35 cellular contexts compared by ENCODE assay signal in genomic region chr4:186400676-186401075, GRCh38.
DNase-seq lines count a peak whose midpoint lies in the region; ATAC-seq, FAIRE-seq and TF ChIP-seq lines count a peak whose summit lies in the region.
"Had no signal": no experiment of that assay in that cellular context is flagged by ENCODE, and none has a peak within 500 bp of the region (broad histone marks: within the 10 kb centered on the region; RNA-seq: fewer than 3 reads in every experiment).

No MANE protein-coding gene starts in this region.

- FAIRE-seq in D721Med (lab: Jason Lieb, UNC): no peak
- FAIRE-seq: A204.1 had no signal

- intact Hi-C loops in A673 (cut with micrococcal nuclease; ENCODE audit: unreplicated experiment) (no loop called here), mucosa of descending colon (cut with DNase I, micrococcal nuclease) (no loop called here)
- intact Hi-C loops in naive thymus-derived CD4-positive, alpha-beta T cell (cut with micrococcal nuclease): no loop called here

- CTCF ChIA-PET in A673 (lab: Charles Lee): no interaction called here
- CTCF ChIA-PET in naive thymus-derived CD4-positive, alpha-beta T cell (lab: Charles Lee): no interaction called here

- no peaks in the 10 kb centered on the region for H3K4me1 Mint-ChIP-seq in naive thymus-derived CD4-positive, alpha-beta T cell
- H3K4me1 Mint-ChIP-seq: activated CD4-positive, alpha-beta T cell treated with anti-CD3 and anti-CD28 coated beads, Interleukin-2, amount 10 ng/mL, durations not matched to agents 7 days and 5 days; brain; CD4-positive, alpha-beta memory T cell had no signal

- no peaks in the 10 kb centered on the region for H3K4me1 ChIP-seq in A673 (ENCODE audit: insufficient read depth, low read length, poor library complexity, severe bottlenecking)
- no peaks in the 10 kb centered on the region for H3K4me1 ChIP-seq in mucosa of descending colon (ENCODE audit: low read depth)
- no peaks in the 10 kb centered on the region for H3K4me1 ChIP-seq in naive thymus-derived CD4-positive, alpha-beta T cell (ENCODE audit: control insufficient read depth in 2 of 2, insufficient read depth in 2 of 2, low read length in 2 of 2)
- H3K4me1 ChIP-seq: psoas muscle, vagina had no signal

- H3K4me3 Mint-ChIP-seq in naive thymus-derived CD4-positive, alpha-beta T cell: no peak overlapping the region
- H3K4me3 Mint-ChIP-seq: activated CD4-positive, alpha-beta T cell treated with anti-CD3 and anti-CD28 coated beads, Interleukin-2, amount 10 ng/mL, durations not matched to agents 7 days and 5 days; activated T-cell treated with anti-CD3 and anti-CD28 coated beads, Interleukin-2, amount 50 U/mL, for 4 hours; brain; CD4-positive, alpha-beta memory T cell; stimulated activated naive CD8-positive, alpha-beta T cell treated with anti-CD3 and anti-CD28 coated beads, Interleukin-15, Interleukin-2, amounts not matched to agents 100 ng/mL and 50 ng/mL, for 24 hours had no signal

- DNase-seq in A673 (ENCODE audit: low spot score) (peak; percentile 54), LHCN-M2 (ENCODE audit: low read depth) (peak; percentile 8), cardiac fibroblast (ENCODE audit: low read depth in 2 of 2) (peak; percentile 31 to 55), mucosa of descending colon (peak in 1 of 3 donors; percentile 30), GM20000 (ENCODE audit: low spot score) (no peak), D721Med (ENCODE audit: insufficient read length, low spot score) (no peak), superior temporal gyrus (ENCODE audit: extremely low spot score) (no peak)
- no peak for DNase-seq in naive thymus-derived CD4-positive, alpha-beta T cell
- DNase-seq: activated CD4-positive, alpha-beta T cell treated with anti-CD3 and anti-CD28 coated beads, Interleukin-2, amount 10 ng/mL, durations not matched to agents 7 days and 5 days; activated gamma-delta T cell treated with Interleukin-2 at 50 U/mL for 16 hours; activated T-cell treated with anti-CD3 and anti-CD28 coated beads, Interleukin-2, amount 50 U/mL, for 4 hours; AML-193; CD4-positive, alpha-beta memory T cell; colonic mucosa; DMS153; effector memory CD4-positive, alpha-beta T cell; foreskin melanocyte; GDM1; HCEC 1CT; Kasumi-1; mesenchymal stem cell; NCI-H1048; NCI-H1694 treated with DMSO at 0.1 percent for 48 hours; NCI-H2171; NCI-H524 treated with DMSO at 0.1 percent for 48 hours; PC-3; psoas muscle; SHP77 had no signal

- H3K36me3 Mint-ChIP-seq in naive thymus-derived CD4-positive, alpha-beta T cell: no peaks in the 10 kb centered on the region
- H3K36me3 Mint-ChIP-seq: brain; CD4-positive, alpha-beta memory T cell had no signal

- H3K4me3 ChIP-seq in A673 (ENCODE audit: low read depth, low read length, poor library complexity, severe bottlenecking): no peak overlapping the region
- no peak overlapping the region for H3K4me3 ChIP-seq in cardiac fibroblast (replicated peaks in 1 of 2; ENCODE audit: low read depth in 2 of 2, low read length in 2 of 2)
- H3K4me3 ChIP-seq in mucosa of descending colon: no peak overlapping the region
- no peak overlapping the region for H3K4me3 ChIP-seq in naive thymus-derived CD4-positive, alpha-beta T cell (ENCODE audit: low read length)
- H3K4me3 ChIP-seq: colonic mucosa, psoas muscle, vagina had no signal

- POLR2A ChIA-PET in A673 (lab: Charles Lee; ENCODE audit: low non-redundant PET): no interaction called here
- POLR2A ChIA-PET in naive thymus-derived CD4-positive, alpha-beta T cell (lab: Charles Lee): no interaction called here

- H3K9me3 ChIP-seq in A673 (ENCODE audit: low read depth, low read length, poor library complexity, severe bottlenecking) (no peaks in the 10 kb centered on the region), mucosa of descending colon (no peaks in the 10 kb centered on the region)
- no peaks in the 10 kb centered on the region for H3K9me3 ChIP-seq in naive thymus-derived CD4-positive, alpha-beta T cell (ENCODE audit: control insufficient read depth in 2 of 3, low read length in 3 of 3)
- H3K9me3 ChIP-seq: colonic mucosa, neutrophil, vagina had no signal

- no peaks in the 10 kb centered on the region for H3K27me3 ChIP-seq in A673 (replicated peaks; ENCODE audit: insufficient read depth, low read depth, low read length, poor library complexity)
- no peaks in the 10 kb centered on the region for H3K27me3 ChIP-seq in naive thymus-derived CD4-positive, alpha-beta T cell (ENCODE audit: control insufficient read depth in 2 of 2, insufficient read depth in 2 of 2, low read length in 2 of 2)
- H3K27me3 ChIP-seq: colonic mucosa, neutrophil, vagina had no signal

- H3K9me3 Mint-ChIP-seq in naive thymus-derived CD4-positive, alpha-beta T cell: peaks cover 0 to 3% (median 0%) of the 10 kb centered on the region in 11 donors
- H3K9me3 Mint-ChIP-seq: activated T-cell treated with anti-CD3 and anti-CD28 coated beads, Interleukin-2, amount 50 U/mL, for 4 hours; stimulated activated naive CD8-positive, alpha-beta T cell treated with anti-CD3 and anti-CD28 coated beads, Interleukin-15, Interleukin-2, amounts not matched to agents 100 ng/mL and 50 ng/mL, for 24 hours had no signal

- no peak overlapping the region for H3K27ac ChIP-seq in A673 (ENCODE audit: low read depth, low read length, poor library complexity, severe bottlenecking)
- H3K27ac ChIP-seq in naive thymus-derived CD4-positive, alpha-beta T cell (ENCODE audit: low read depth, low read length): no peak overlapping the region
- H3K27ac ChIP-seq: colonic mucosa, neutrophil, psoas muscle, vagina, VCaP had no signal

- ATAC-seq in mucosa of descending colon: peak; percentile 80
- ATAC-seq in naive thymus-derived CD4-positive, alpha-beta T cell: no peak
- ATAC-seq: activated T-cell treated with anti-CD3 and anti-CD28 coated beads, Interleukin-2, amount 50 U/mL, for 4 hours; left lobe of liver; PC-3; psoas muscle had no signal

- no TSS peak for BruUV-seq in A673 (replicated peaks; lab: Mats Ljungman, UMichigan)

- H3K36me3 ChIP-seq in A673 (ENCODE audit: insufficient read depth, low read length, poor library complexity, severe bottlenecking) (no peaks in the 10 kb centered on the region), mucosa of descending colon (ENCODE audit: low read depth) (no peaks in the 10 kb centered on the region)
- H3K36me3 ChIP-seq in naive thymus-derived CD4-positive, alpha-beta T cell (ENCODE audit: control insufficient read depth in 2 of 3, insufficient read depth in 3 of 3, low read length in 3 of 3): no peaks in the 10 kb centered on the region
- H3K36me3 ChIP-seq: colonic mucosa, neutrophil, vagina had no signal

- peaks cover 0 to 2% (median 0%) of the 10 kb centered on the region in 5 donors for H3K27me3 Mint-ChIP-seq in naive thymus-derived CD4-positive, alpha-beta T cell
- H3K27me3 Mint-ChIP-seq: activated CD4-positive, alpha-beta T cell treated with anti-CD3 and anti-CD28 coated beads, Interleukin-2, amount 10 ng/mL, durations not matched to agents 7 days and 5 days; brain; stimulated activated naive CD8-positive, alpha-beta T cell treated with anti-CD3 and anti-CD28 coated beads, Interleukin-15, Interleukin-2, amounts not matched to agents 100 ng/mL and 50 ng/mL, for 24 hours had no signal

- TF ChIP-seq CTCF in A673 (conservative IDR thresholded peaks at IDR 0.05; ENCODE audit: low read depth, low read length): no peak
- no peak for TF ChIP-seq CTCF in cardiac fibroblast (IDR thresholded peaks at IDR 0.05; ENCODE audit: low read depth, low read length)
- no peak for TF ChIP-seq CTCF in mucosa of descending colon (IDR thresholded peaks at IDR 0.05)
- TF ChIP-seq CTCF in GM20000 (IDR thresholded peaks at IDR 0.05; ENCODE audit: extremely low read depth, missing control alignments): no peak
- TF ChIP-seq CTCF in D721Med (IDR thresholded peaks at IDR 0.05; ENCODE audit: insufficient read depth, missing control alignments): no peak

- H3K27ac Mint-ChIP-seq in naive thymus-derived CD4-positive, alpha-beta T cell: no peak overlapping the region
- H3K27ac Mint-ChIP-seq: activated CD4-positive, alpha-beta T cell treated with anti-CD3 and anti-CD28 coated beads, Interleukin-2, amount 10 ng/mL, durations not matched to agents 7 days and 5 days; brain; CD4-positive, alpha-beta memory T cell; stimulated activated naive CD8-positive, alpha-beta T cell treated with anti-CD3 and anti-CD28 coated beads, Interleukin-15, Interleukin-2, amounts not matched to agents 100 ng/mL and 50 ng/mL, for 24 hours had no signal

Comparison
In these comparisons a context has a peak if more than half of its experiments do, and no peak if none do; other contexts are left out.
1. DNase-seq: peak in A673 (single experiment), LHCN-M2 (single experiment) and cardiac fibroblast (2 of 2); none in GM20000 (single experiment), D721Med (single experiment), naive thymus-derived CD4-positive, alpha-beta T cell (0 of 9) and superior temporal gyrus (single experiment).